Comparison of ENCODE assay signal across 24 cellular contexts in the genomic region with DNA sequence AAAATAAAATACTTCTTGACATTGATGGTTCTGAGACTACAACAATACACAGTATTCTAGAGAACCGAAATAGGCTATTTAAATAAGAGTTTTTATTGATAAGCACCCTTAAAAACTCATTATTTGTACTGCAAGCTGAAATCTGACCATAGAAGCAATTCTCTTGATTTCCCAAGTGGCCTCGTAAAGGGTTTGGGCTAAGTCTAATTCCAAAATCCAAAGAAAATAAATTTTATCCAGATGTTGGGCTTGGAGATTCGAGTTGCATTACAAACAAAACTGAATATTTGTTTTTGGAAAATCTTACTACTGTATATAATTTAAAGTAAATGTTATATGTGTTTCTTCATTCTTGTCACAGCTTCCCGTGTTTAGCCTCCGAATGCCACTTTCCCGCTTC. TPM values are rescaled to one million over a fixed set of nuclear protein-coding genes. Genes with fewer than 3 reads are reported as not detected.
A peak's percentile ranks its signal among the peaks of the same experiment; 100 is the strongest.
DNase-seq lines count a peak whose midpoint lies in the region; ATAC-seq and TF ChIP-seq lines count a peak whose summit lies in the region.
"Had no signal": no experiment of that assay in that cellular context is flagged by ENCODE, and none has a peak within 500 bp of the region (broad histone marks: within the 10 kb centered on the region; RNA-seq: fewer than 3 reads in every experiment).

No MANE protein-coding gene starts in this region.

- no peaks in the 10 kb centered on the region for H3K36me3 ChIP-seq in RWPE2 (ENCODE audit: low read depth)
- H3K36me3 ChIP-seq in osteoblast (ENCODE audit: insufficient read depth, low read length), result no peaks in the 10 kb centered on the region
- H3K36me3 ChIP-seq: ascending aorta, stomach had no signal

- no peaks in the 10 kb centered on the region for H3K79me2 ChIP-seq in osteoblast (ENCODE audit: insufficient read depth, low read length)
- H3K79me2 ChIP-seq: parathyroid adenoma had no signal

- no peaks in the 10 kb centered on the region for H3K9me3 ChIP-seq in RWPE2 (ENCODE audit: severe bottlenecking)
- no peaks in the 10 kb centered on the region for H3K9me3 ChIP-seq in osteoblast (ENCODE audit: low read depth, low read length)
- H3K9me3 ChIP-seq: ascending aorta, stomach had no signal

- TF ChIP-seq CTCF in RWPE2 (IDR thresholded peaks at IDR 0.05; ENCODE audit: poor library complexity, severe bottlenecking) (no peak), fibroblast of mammary gland (conservative IDR thresholded peaks at IDR 0.05; ENCODE audit: control insufficient read depth, insufficient read depth, low read depth, low read length) (no peak), osteoblast (IDR thresholded peaks at IDR 0.05; ENCODE audit: extremely low read depth, low read depth, low read length) (no peak)

- no peak overlapping the region for H3K4me3 Mint-ChIP-seq in stimulated activated naive CD8-positive, alpha-beta T cell treated with anti-CD3 and anti-CD28 coated beads, Interleukin-15, amount 100 ng/mL, for 72 hours
- H3K4me3 Mint-ChIP-seq: activated B cell treated with CpG ODN at 0.5 μM for 24 hours; activated naive CD4-positive, alpha-beta T cell treated with anti-CD3 and anti-CD28 coated beads, Interleukin-2, amount 50 U/mL, for 24 hours; activated T-helper 17 cell treated with anti-CD3 and anti-CD28 coated beads, Interleukin-2, amount 50 U/mL, for 72 hours; immature natural killer cell; mesothelial cell of epicardium; naive thymus-derived CD4-positive, alpha-beta T cell had no signal

- DNase-seq in DMS79 (lab: John Stamatoyannopoulos, UW) (peak; percentile 55), RWPE2 (ENCODE audit: low spot score) (no peak), fibroblast of mammary gland (ENCODE audit: low read depth) (peak; percentile 17), osteoblast (ENCODE audit: insufficient read length, low spot score, missing footprints) (no peak)
- no peak for DNase-seq in activated T-cell treated with anti-CD3 and anti-CD28 coated beads, Interleukin-2, amount 50 U/mL, for 48 hours
- no peak for DNase-seq in stimulated activated CD4-positive, alpha-beta T cell treated with anti-CD3 and anti-CD28 coated beads, Interleukin-4, amount 100 ng/mL, for 1 hour
- no peak for DNase-seq in stimulated activated naive CD8-positive, alpha-beta T cell treated with anti-CD3 and anti-CD28 coated beads, Interleukin-15, amount 100 ng/mL, for 72 hours
- DNase-seq: activated B cell treated with CpG ODN at 0.5 μM for 24 hours; activated CD4-positive, alpha-beta T cell treated with anti-CD3 and anti-CD28 coated beads, Interleukin-2, amount 50 U/mL, for 4 hours; foreskin keratinocyte; immature natural killer cell; naive thymus-derived CD4-positive, alpha-beta T cell; NCI-H1048; stimulated activated CD4-positive, alpha-beta T cell treated with anti-CD3 and anti-CD28 coated beads, Interleukin-15, amount 100 ng/mL, for 24 hours; stomach had no signal

- no peak overlapping the region for H2AFZ ChIP-seq in osteoblast (ENCODE audit: low read length)
- H2AFZ ChIP-seq: parathyroid adenoma had no signal

- H3K27me3 ChIP-seq in RWPE2 (ENCODE audit: insufficient read depth, poor library complexity, severe bottlenecking), result no peaks in the 10 kb centered on the region
- no peaks in the 10 kb centered on the region for H3K27me3 ChIP-seq in osteoblast (ENCODE audit: insufficient read depth, low read length)
- H3K27me3 ChIP-seq: ascending aorta, foreskin keratinocyte, stomach had no signal

- no peak for ATAC-seq in RWPE2 (ENCODE audit: low read depth)
- no peak for ATAC-seq in stimulated activated naive CD8-positive, alpha-beta T cell treated with anti-CD3 and anti-CD28 coated beads, Interleukin-15, amount 100 ng/mL, for 72 hours
- no peak for ATAC-seq in GM19397 (IDR thresholded peaks at IDR 0.05; ENCODE audit: unreplicated experiment)
- ATAC-seq: activated T-helper 17 cell treated with anti-CD3 and anti-CD28 coated beads, Interleukin-2, amount 50 U/mL, for 72 hours; foreskin keratinocyte; HCT116; left lobe of liver; naive thymus-derived CD4-positive, alpha-beta T cell; sciatic nerve had no signal

- no peak overlapping the region for H3K27ac Mint-ChIP-seq in stimulated activated naive CD8-positive, alpha-beta T cell treated with anti-CD3 and anti-CD28 coated beads, Interleukin-15, amount 100 ng/mL, for 72 hours
- H3K27ac Mint-ChIP-seq: activated B cell treated with CpG ODN at 0.5 μM for 24 hours; activated naive CD4-positive, alpha-beta T cell treated with anti-CD3 and anti-CD28 coated beads, Interleukin-2, amount 50 U/mL, for 24 hours; activated T-helper 17 cell treated with anti-CD3 and anti-CD28 coated beads, Interleukin-2, amount 50 U/mL, for 72 hours; immature natural killer cell; naive thymus-derived CD4-positive, alpha-beta T cell had no signal

- no peaks in the 10 kb centered on the region for H3K9me3 Mint-ChIP-seq in stimulated activated naive CD8-positive, alpha-beta T cell treated with anti-CD3 and anti-CD28 coated beads, Interleukin-15, amount 100 ng/mL, for 72 hours
- H3K9me3 Mint-ChIP-seq: activated B cell treated with CpG ODN at 0.5 μM for 24 hours had no signal

- H3K27me3 Mint-ChIP-seq in stimulated activated naive CD8-positive, alpha-beta T cell treated with anti-CD3 and anti-CD28 coated beads, Interleukin-15, amount 100 ng/mL, for 72 hours, result no peaks in the 10 kb centered on the region
- H3K27me3 Mint-ChIP-seq: activated B cell treated with CpG ODN at 0.5 μM for 24 hours; activated naive CD4-positive, alpha-beta T cell treated with anti-CD3 and anti-CD28 coated beads, Interleukin-2, amount 50 U/mL, for 24 hours; activated T-helper 17 cell treated with anti-CD3 and anti-CD28 coated beads, Interleukin-2, amount 50 U/mL, for 72 hours; naive thymus-derived CD4-positive, alpha-beta T cell had no signal

- peaks cover 42% of the 10 kb centered on the region for H3K4me1 ChIP-seq in RWPE2 (ENCODE audit: insufficient read depth, poor library complexity, severe bottlenecking)
- H3K4me1 ChIP-seq in osteoblast (ENCODE audit: insufficient read depth, low read length), result peaks cover 39% of the 10 kb centered on the region
- H3K4me1 ChIP-seq: parathyroid adenoma, stomach had no signal

- H3K4me2 ChIP-seq in osteoblast (ENCODE audit: insufficient read depth, low read length), result peak overlapping the region; percentile 58

- H3K4me3 ChIP-seq in RWPE2 (ENCODE audit: severe bottlenecking) (no peak overlapping the region), fibroblast of mammary gland (ENCODE audit: control insufficient read depth, low read depth, low read length) (no peak overlapping the region), osteoblast (ENCODE audit: insufficient read depth, low read length) (no peak overlapping the region)
- H3K4me3 ChIP-seq: ascending aorta, stomach had no signal

- H3K27ac ChIP-seq in RWPE2 (ENCODE audit: poor library complexity, severe bottlenecking) (peak overlapping the region; percentile 40), osteoblast (ENCODE audit: low read depth, low read length) (peak overlapping the region; percentile 87)
- H3K27ac ChIP-seq: ascending aorta, foreskin keratinocyte, parathyroid adenoma, stomach had no signal

- H3K4me1 Mint-ChIP-seq in stimulated activated naive CD8-positive, alpha-beta T cell treated with anti-CD3 and anti-CD28 coated beads, Interleukin-15, amount 100 ng/mL, for 72 hours, result no peaks in the 10 kb centered on the region
- H3K4me1 Mint-ChIP-seq: activated B cell treated with CpG ODN at 0.5 μM for 24 hours; activated naive CD4-positive, alpha-beta T cell treated with anti-CD3 and anti-CD28 coated beads, Interleukin-2, amount 50 U/mL, for 24 hours; activated T-helper 17 cell treated with anti-CD3 and anti-CD28 coated beads, Interleukin-2, amount 50 U/mL, for 72 hours; immature natural killer cell; naive thymus-derived CD4-positive, alpha-beta T cell had no signal

- H4K20me1 ChIP-seq in osteoblast (ENCODE audit: insufficient read depth, low read length), result no peaks in the 10 kb centered on the region

RNA-seq across cellular contexts. Expression of gene PRL, which starts 47.2 kb away (rescaled TPM):
- total RNA-seq in osteoblast, result under 0.01 TPM in 1 of 2 replicates, not detected in the other
- total RNA-seq: activated B cell treated with CpG ODN at 0.5 μM for 24 hours; activated T-helper 17 cell treated with anti-CD3 and anti-CD28 coated beads, Interleukin-2, amount 50 U/mL, for 72 hours; ascending aorta; foreskin keratinocyte; left lobe of liver; mesothelial cell of epicardium; naive thymus-derived CD4-positive, alpha-beta T cell; stomach had no signal

Comparison
In these comparisons a context has a peak if more than half of its experiments do, and no peak if none do; other contexts are left out.
1. DNase-seq: peak in DMS79 (single experiment) and fibroblast of mammary gland (single experiment); none in RWPE2 (single experiment), osteoblast (single experiment), activated T-cell treated with anti-CD3 and anti-CD28 coated beads, Interleukin-2, amount 50 U/mL, for 48 hours (0 of 2), stimulated activated CD4-positive, alpha-beta T cell treated with anti-CD3 and anti-CD28 coated beads, Interleukin-4, amount 100 ng/mL, for 1 hour (single experiment) and stimulated activated naive CD8-positive, alpha-beta T cell treated with anti-CD3 and anti-CD28 coated beads, Interleukin-15, amount 100 ng/mL, for 72 hours (0 of 2).